ENCODE assay signal across 23 cellular contexts in the genomic region with DNA sequence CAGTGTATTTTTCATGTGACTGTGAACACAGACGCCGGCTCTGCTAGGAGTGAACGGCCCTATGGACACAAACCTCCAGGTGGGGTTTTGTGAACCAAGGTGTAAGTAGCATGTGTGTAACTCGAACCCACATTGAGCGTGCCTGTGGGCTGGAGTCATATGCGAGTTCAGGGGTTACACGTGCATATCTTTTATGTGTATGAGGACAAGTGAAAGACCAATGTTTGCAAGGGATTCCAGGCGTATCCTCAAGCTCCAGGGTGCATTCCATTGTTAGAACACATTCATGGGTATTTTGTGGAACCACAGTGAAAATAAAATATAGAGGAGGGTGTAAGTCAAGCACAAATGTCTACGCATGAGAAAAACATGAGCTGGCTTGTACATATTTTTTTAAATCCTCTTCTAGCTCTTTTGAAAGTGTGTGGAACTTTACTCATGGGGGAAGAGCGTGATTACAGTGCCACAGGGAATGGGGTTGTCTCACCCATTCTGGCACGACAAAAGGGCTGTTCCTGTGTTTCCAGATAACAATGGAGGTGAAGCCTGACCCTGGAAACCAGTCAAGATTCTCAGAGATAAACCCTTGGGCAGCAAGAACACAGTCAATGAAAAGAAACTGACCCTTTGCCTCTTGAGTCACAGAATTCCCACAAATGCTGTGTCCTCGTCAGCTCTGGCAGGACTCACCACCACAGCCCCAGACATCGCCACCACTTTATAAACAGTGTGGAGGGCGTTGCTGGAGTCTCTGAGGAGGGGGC. TPM values are rescaled to one million over a fixed set of nuclear protein-coding genes. Genes with fewer than 3 reads are reported as not detected.
DNase-seq lines count a peak whose midpoint lies in the region; ATAC-seq, FAIRE-seq and TF ChIP-seq lines count a peak whose summit lies in the region.
"Had no signal": no experiment of that assay in that cellular context is flagged by ENCODE, and none has a peak within 500 bp of the region (broad histone marks: within the 10 kb centered on the region; RNA-seq: fewer than 3 reads in every experiment).

No MANE protein-coding gene starts in this region.

- CTCF ChIA-PET in endothelial cell of umbilical vein (lab: Charles Lee), result interaction anchor here (0.8 to 4.2 kb wide), 4 partner anchors 8 to 75 kb away, joined by 3 to 33 read pairs (median 3); no protein-coding TSS in a partner anchor

- H3K4me1 Mint-ChIP-seq in neural crest cell, result no peaks in the 10 kb centered on the region
- H3K4me1 Mint-ChIP-seq: CD4-positive, alpha-beta memory T cell; nephron progenitor cell had no signal

- peaks cover 35% of the 10 kb centered on the region for H3K4me1 ChIP-seq in endothelial cell of umbilical vein (ENCODE audit: control insufficient read depth, extremely low read depth, insufficient read depth, low read length)
- H3K4me1 ChIP-seq: lower lobe of right lung, vagina had no signal

- H3K9me3 Mint-ChIP-seq in neural crest cell, result no peaks in the 10 kb centered on the region
- H3K9me3 Mint-ChIP-seq: CD4-positive, alpha-beta memory T cell; nephron progenitor cell had no signal

- intact Hi-C loops in endothelial cell of umbilical vein (cut with micrococcal nuclease), result loop anchor here (2.0 kb wide), 1 partner anchor 67 kb away; no protein-coding TSS in a partner anchor

- FAIRE-seq in endothelial cell of umbilical vein (lab: Jason Lieb, UNC), result peak; percentile 92

- peak overlapping the region in 1 of 3 experiments; percentile 11 for H3K4me3 ChIP-seq in endothelial cell of umbilical vein (replicated peaks in 1 of 3; ENCODE audit: insufficient read depth in 1 of 3, low read depth in 1 of 3, low read length in 3 of 3)
- H3K4me3 ChIP-seq: lower lobe of right lung, vagina had no signal

- H3K27ac ChIP-seq in endothelial cell of umbilical vein (ENCODE audit: insufficient read depth, low read depth, low read length) (peak overlapping the region; percentile 95), caudate nucleus (ENCODE audit: low read depth, low read length) (no peak overlapping the region)
- H3K27ac ChIP-seq: epithelial cell of prostate, lower lobe of right lung, vagina had no signal

- TF ChIP-seq POLR2A in endothelial cell of umbilical vein (IDR thresholded peaks at IDR 0.05; ENCODE audit: low read depth, low read length), result no peak

- H3K27me3 ChIP-seq in endothelial cell of umbilical vein (ENCODE audit: control insufficient read depth in 2 of 2, insufficient read depth in 2 of 2, low read length in 2 of 2), result no peaks in the 10 kb centered on the region
- H3K27me3 ChIP-seq: vagina had no signal

- BruUV-seq in endothelial cell of umbilical vein (replicated peaks; lab: Mats Ljungman, UMichigan), result no TSS peak

- no peak overlapping the region for H3K4me3 Mint-ChIP-seq in neural crest cell
- H3K4me3 Mint-ChIP-seq: CD4-positive, alpha-beta memory T cell; nephron progenitor cell had no signal

- H3K36me3 Mint-ChIP-seq in neural crest cell (ENCODE audit: low read depth), result no peaks in the 10 kb centered on the region
- H3K36me3 Mint-ChIP-seq: CD4-positive, alpha-beta memory T cell had no signal

- no peaks in the 10 kb centered on the region for H3K9me1 ChIP-seq in endothelial cell of umbilical vein (replicated peaks; ENCODE audit: control insufficient read depth, extremely low read depth, insufficient read depth, low read length)

- H3K9me3 ChIP-seq in endothelial cell of umbilical vein (replicated peaks; ENCODE audit: control insufficient read depth, insufficient read depth, low read length), result no peaks in the 10 kb centered on the region
- H3K9me3 ChIP-seq: lower lobe of right lung, vagina had no signal

- dilution Hi-C loops in endothelial cell of umbilical vein (cut with MboI; ENCODE audit: extremely low pct_ligation_motif_present, low sequenced_read_pairs), result no loop called here

- H2AFZ ChIP-seq in endothelial cell of umbilical vein (ENCODE audit: low read depth, low read length), result peak overlapping the region; percentile 84

- TF ChIP-seq CTCF in endothelial cell of umbilical vein (IDR thresholded peaks at IDR 0.05; ENCODE audit: extremely low read depth in 1 of 2, insufficient read depth in 1 of 2, low read depth in 1 of 2, low read length in 2 of 2) (no peak), neural crest cell (conservative IDR thresholded peaks at IDR 0.05) (no peak), GM10266 (IDR thresholded peaks at IDR 0.05; ENCODE audit: control insufficient read depth, insufficient read depth, low read depth, missing control alignments) (no peak)

- H3K27me3 Mint-ChIP-seq in neural crest cell (ENCODE audit: low read depth), result peaks cover 61% of the 10 kb centered on the region

- ATAC-seq in HG03139 (IDR thresholded peaks at IDR 0.05; ENCODE audit: unreplicated experiment), result no peak
- ATAC-seq: HCT116 had no signal

- H3K9ac ChIP-seq in endothelial cell of umbilical vein (replicated peaks; ENCODE audit: extremely low read depth, insufficient read depth, low read length), result peak overlapping the region; percentile 82

- H4K20me1 ChIP-seq in endothelial cell of umbilical vein (replicated peaks; ENCODE audit: control insufficient read depth, extremely low read depth, insufficient read depth, low read length), result no peaks in the 10 kb centered on the region

- H3K79me2 ChIP-seq in endothelial cell of umbilical vein (ENCODE audit: control insufficient read depth, insufficient read depth, low read length), result no peaks in the 10 kb centered on the region

- peak overlapping the region; percentile 32 for H3K27ac Mint-ChIP-seq in neural crest cell (ENCODE audit: unreplicated experiment)
- H3K27ac Mint-ChIP-seq: CD4-positive, alpha-beta memory T cell; nephron progenitor cell had no signal

- H3K36me3 ChIP-seq in endothelial cell of umbilical vein (ENCODE audit: control insufficient read depth in 2 of 2, extremely low read depth in 1 of 2, insufficient read depth in 2 of 2, low read length in 2 of 2), result no peaks in the 10 kb centered on the region
- H3K36me3 ChIP-seq: lower lobe of right lung, vagina had no signal

- peak; percentile 13 for DNase-seq in EH (ENCODE audit: low read depth)
- peak; percentile 25 for DNase-seq in NCI-H69 (lab: John Stamatoyannopoulos, UW)
- DNase-seq in endothelial cell of umbilical vein (ENCODE audit: low read depth, low spot score), result peak; percentile 97
- no peak for DNase-seq in neural crest cell (ENCODE audit: low read depth, low spot score)
- no peak for DNase-seq in GM10266 (ENCODE audit: extremely low spot score)
- no peak for DNase-seq in NCI-H748 treated with DMSO at 0.1 percent for 48 hours (lab: John Stamatoyannopoulos, UW)
- no peak for DNase-seq in caudate nucleus (lab: John Stamatoyannopoulos, UW)
- DNase-seq: activated CD4-positive, alpha-beta T cell treated with anti-CD3 and anti-CD28 coated beads for 1 hour; activated gamma-delta T cell; CD4-positive, alpha-beta memory T cell; DMS79; glutamatergic neuron; Karpas-422; lower lobe of right lung; NCI-H1105 treated with DMSO at 0.1 percent for 48 hours; NCI-H2227 treated with DMSO at 0.1 percent for 48 hours; nephron progenitor cell; retina; SHP77 treated with DMSO at 0.1 percent for 48 hours had no signal

- peak overlapping the region; percentile 75 for H3K4me2 ChIP-seq in endothelial cell of umbilical vein (ENCODE audit: insufficient read depth, low read length)

- POLR2A ChIA-PET in endothelial cell of umbilical vein (lab: Charles Lee), result interaction anchor here (1.0 kb wide), 1 partner anchor 37 kb away, joined by 3 read pairs; a partner anchor contains a TSS

TF ChIP-seq in endothelial cell of umbilical vein, 7 proteins besides CTCF, POLR2A, EP300 and RAD21:
- TF ChIP-seq, protein P1, sequence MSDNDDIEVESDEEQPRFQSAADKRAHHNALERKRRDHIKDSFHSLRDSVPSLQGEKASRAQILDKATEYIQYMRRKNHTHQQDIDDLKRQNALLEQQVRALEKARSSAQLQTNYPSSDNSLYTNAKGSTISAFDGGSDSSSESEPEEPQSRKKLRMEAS (IDR thresholded peaks at IDR 0.05; ENCODE audit: insufficient read depth, insufficient read length), result no peak
- TF ChIP-seq EZH2 (IDR thresholded peaks at IDR 0.05; ENCODE audit: borderline replicate concordance, low read depth, low read length, severe bottlenecking), result no peak
- peak; percentile 67 for TF ChIP-seq POLR2AphosphoS5 (IDR thresholded peaks at IDR 0.05; ENCODE audit: insufficient read depth, low read depth, low read length)
- peak; percentile 65 for TF ChIP-seq JUN (IDR thresholded peaks at IDR 0.05; ENCODE audit: borderline replicate concordance, insufficient read depth, insufficient read length, low read depth)
- no peak for TF ChIP-seq MYC (IDR thresholded peaks at IDR 0.05; ENCODE audit: low read depth, low read length)
- TF ChIP-seq FOS (IDR thresholded peaks at IDR 0.05; ENCODE audit: borderline replicate concordance, insufficient read depth, low read length), result peak; percentile 64
- TF ChIP-seq GATA2 (IDR thresholded peaks at IDR 0.05; ENCODE audit: insufficient read depth, insufficient read length, low read depth, low read length), result peak; percentile 100
TF ChIP-seq in endothelial cell of umbilical vein: peak in this region for 4.

RNA-seq across cellular contexts. Expression of a gene that starts 37.0 kb away (rescaled TPM):
- total RNA-seq in endothelial cell of umbilical vein (36.3 and 40.7 TPM in 2 replicates), neural crest cell (30.8 and 37.8 TPM in 2 replicates)
- 14.4 and 16.2 TPM in 2 replicates for polyA plus RNA-seq in endothelial cell of umbilical vein
- polyA plus RNA-seq in endothelial cell of umbilical vein (2011; cell fraction: cytosol; rRNA removed), result 23.2 and 30.3 TPM in 2 replicates
- 21.4 and 26.8 TPM in 2 replicates for polyA plus RNA-seq in endothelial cell of umbilical vein (2011; cell fraction: nucleus; rRNA removed)
- 33.2 and 43.2 TPM in 2 replicates for polyA plus RNA-seq in endothelial cell of umbilical vein (2012)
- 19.1 and 27.1 TPM in 2 replicates for polyA minus RNA-seq in endothelial cell of umbilical vein
- polyA minus RNA-seq in endothelial cell of umbilical vein (2011; cell fraction: cytosol; rRNA and poly(A)+ RNA removed), result 22.0 TPM
- polyA minus RNA-seq in endothelial cell of umbilical vein (2011; cell fraction: nucleus; rRNA and poly(A)+ RNA removed), result 9.7 and 9.8 TPM in 2 replicates

Comparison
In these comparisons a context has a peak if more than half of its experiments do, and no peak if none do; other contexts are left out.
1. DNase-seq: peak in EH (single experiment), NCI-H69 (single experiment) and endothelial cell of umbilical vein (single experiment); none in neural crest cell (single experiment), GM10266 (single experiment), NCI-H748 treated with DMSO at 0.1 percent for 48 hours (single experiment) and caudate nucleus (0 of 61).